In the genomic region with DNA sequence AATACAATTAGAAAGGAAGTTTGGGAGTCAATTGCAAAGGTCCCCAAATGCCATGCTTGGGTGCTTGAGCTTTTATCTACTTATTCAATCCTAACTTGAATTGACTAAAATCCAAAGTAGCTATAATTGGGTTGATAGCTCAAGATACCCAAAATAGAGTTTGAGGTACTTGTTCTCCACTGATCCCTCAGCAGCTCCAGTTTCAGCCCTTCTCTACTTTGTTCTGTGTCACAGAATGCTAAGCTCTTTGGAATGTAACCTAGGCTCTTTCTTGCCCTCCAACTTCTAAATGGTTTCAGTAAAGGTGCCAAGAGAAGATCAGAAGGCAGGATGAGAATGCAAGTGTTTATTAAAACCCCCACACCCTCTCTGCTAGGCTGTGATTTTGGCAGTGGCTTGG, we compare ENCODE assay signal across 26 cellular contexts.
"Had no signal": no experiment of that assay in that cellular context is flagged by ENCODE, and none has a peak within 500 bp of the region (broad histone marks: within the 10 kb centered on the region; RNA-seq: fewer than 3 reads in every experiment).

No MANE protein-coding gene starts in this region.

- H3K27me3 Mint-ChIP-seq: stimulated activated naive B cell treated with anti-CD40 and anti-IgM and Interleukin-4, amounts not matched to agents 10 μg/mL and 1 μg/mL and 100 μg/mL, for 72 hours; stimulated activated naive CD8-positive, alpha-beta T cell treated with anti-CD3 and anti-CD28 coated beads, Interleukin-15, Interleukin-2, amounts not matched to agents 100 ng/mL and 50 ng/mL, for 24 hours had no signal

- H3K4me1 Mint-ChIP-seq: naive thymus-derived CD4-positive, alpha-beta T cell; stimulated activated naive B cell treated with anti-CD40 and anti-IgM and Interleukin-4, amounts not matched to agents 10 μg/mL and 1 μg/mL and 100 μg/mL, for 72 hours had no signal

- H3K27me3 ChIP-seq: dorsolateral prefrontal cortex, gastroesophageal sphincter, heart right ventricle, left lung, sigmoid colon, tibial nerve, upper lobe of left lung had no signal

- ATAC-seq: esophagus mucosa; gastroesophageal sphincter; heart right ventricle; left cardiac atrium; left lung; mucosa of descending colon; naive thymus-derived CD4-positive, alpha-beta T cell; right cardiac atrium; stimulated activated naive B cell treated with anti-CD40 and anti-IgM and Interleukin-4, amounts not matched to agents 10 μg/mL and 1 μg/mL and 100 μg/mL, for 72 hours had no signal

- H3K27ac Mint-ChIP-seq: mesothelial cell of epicardium; naive thymus-derived CD4-positive, alpha-beta T cell; progenitor cell of endocrine pancreas; stimulated activated naive B cell treated with anti-CD40 and anti-IgM and Interleukin-4, amounts not matched to agents 10 μg/mL and 1 μg/mL and 100 μg/mL, for 72 hours; stimulated activated naive CD8-positive, alpha-beta T cell treated with anti-CD3 and anti-CD28 coated beads, Interleukin-15, Interleukin-2, amounts not matched to agents 100 ng/mL and 50 ng/mL, for 24 hours had no signal

- H3K9me3 Mint-ChIP-seq: mesothelial cell of epicardium; stimulated activated naive CD8-positive, alpha-beta T cell treated with anti-CD3 and anti-CD28 coated beads, Interleukin-15, Interleukin-2, amounts not matched to agents 100 ng/mL and 50 ng/mL, for 24 hours had no signal

- H3K27ac ChIP-seq: dorsolateral prefrontal cortex, epithelial cell of prostate, gastroesophageal sphincter, heart right ventricle, left lung, parathyroid adenoma, sigmoid colon, thoracic aorta, tibial nerve, upper lobe of left lung had no signal

- H3K4me3 Mint-ChIP-seq: mesothelial cell of epicardium; naive thymus-derived CD4-positive, alpha-beta T cell; stimulated activated naive B cell treated with anti-CD40 and anti-IgM and Interleukin-4, amounts not matched to agents 10 μg/mL and 1 μg/mL and 100 μg/mL, for 72 hours; stimulated activated naive CD8-positive, alpha-beta T cell treated with anti-CD3 and anti-CD28 coated beads, Interleukin-15, Interleukin-2, amounts not matched to agents 100 ng/mL and 50 ng/mL, for 24 hours had no signal

- H3K36me3 ChIP-seq: gastroesophageal sphincter, heart right ventricle, left lung, sigmoid colon, thoracic aorta, tibial nerve, upper lobe of left lung had no signal

- H3K36me3 Mint-ChIP-seq: mesothelial cell of epicardium; naive thymus-derived CD4-positive, alpha-beta T cell; stimulated activated naive B cell treated with anti-CD40 and anti-IgM and Interleukin-4, amounts not matched to agents 10 μg/mL and 1 μg/mL and 100 μg/mL, for 72 hours had no signal

- H3K9me3 ChIP-seq: gastroesophageal sphincter, heart right ventricle, left lung, mucosa of descending colon, thoracic aorta, tibial nerve, upper lobe of left lung had no signal

- H3K4me3 ChIP-seq: dorsolateral prefrontal cortex, gastroesophageal sphincter, heart right ventricle, left lung, mucosa of descending colon, sigmoid colon, thoracic aorta, tibial nerve, upper lobe of left lung had no signal

- H3K4me1 ChIP-seq: gastroesophageal sphincter, heart right ventricle, left lung, parathyroid adenoma, upper lobe of left lung had no signal

- DNase-seq: dorsolateral prefrontal cortex; effector CD4-positive, alpha-beta T cell; glutamatergic neuron; heart right ventricle; hippocampal formation; left cardiac atrium; left lung; mesenchymal stem cell; mucosa of descending colon; naive thymus-derived CD4-positive, alpha-beta T cell; right cardiac atrium; sigmoid colon; small intestine; stimulated activated CD4-positive, alpha-beta T cell treated with anti-CD3 and anti-CD28 coated beads, Interleukin-15, amount 100 ng/mL, for 24 hours; stimulated activated CD4-positive, alpha-beta T cell treated with anti-CD3 and anti-CD28 coated beads, Interleukin-2, amount 100 ng/mL, for 48 hours; stimulated activated naive B cell treated with anti-CD40 and anti-IgM and Interleukin-4, amounts not matched to agents 10 μg/mL and 1 μg/mL and 100 μg/mL, for 72 hours; upper lobe of left lung had no signal
